Comparison of ENCODE assay signal across 26 cellular contexts in the genomic region with DNA sequence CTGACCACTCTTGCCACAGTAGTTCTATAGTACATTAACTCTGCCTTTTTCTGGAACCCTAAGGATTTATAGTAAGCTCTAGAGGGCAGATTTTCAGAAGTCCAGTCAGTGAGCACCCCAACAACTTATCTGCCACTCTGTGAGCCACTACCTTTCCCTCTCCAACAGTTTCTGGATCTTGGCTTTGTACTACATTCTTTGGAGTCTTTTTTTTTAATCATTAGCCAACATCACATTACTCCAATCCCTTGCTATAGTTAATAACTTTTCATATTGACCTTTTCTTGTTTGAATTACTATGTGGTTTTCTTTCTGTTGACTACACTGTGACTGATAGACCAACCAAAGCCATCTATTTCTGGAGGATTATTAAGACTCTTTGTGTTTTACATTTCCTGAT.
"Had no signal": no experiment of that assay in that cellular context is flagged by ENCODE, and none has a peak within 500 bp of the region (broad histone marks: within the 10 kb centered on the region; RNA-seq: fewer than 3 reads in every experiment).

No MANE protein-coding gene starts in this region.

- H3K4me1 ChIP-seq: left lung, suprapubic skin, tibial nerve, uterus had no signal

- FAIRE-seq: keratinocyte had no signal

- H3K4me3 ChIP-seq: left lung, skin epidermis, suprapubic skin, thoracic aorta, tibial nerve, uterus had no signal

- H3K27me3 Mint-ChIP-seq: memory B cell; naive thymus-derived CD8-positive, alpha-beta T cell; progenitor cell of endocrine pancreas; stimulated activated naive CD8-positive, alpha-beta T cell treated with anti-CD3 and anti-CD28 coated beads, Interleukin-15, Interleukin-2, amounts not matched to agents 100 ng/mL and 50 ng/mL, for 24 hours; type B pancreatic cell had no signal

- H3K4me1 Mint-ChIP-seq: memory B cell; naive thymus-derived CD8-positive, alpha-beta T cell; nephron; neural crest cell; stimulated activated effector memory CD8-positive, alpha-beta T cell treated with anti-CD3 and anti-CD28 coated beads, Interleukin-12 subunit alpha, Interleukin-12 subunit beta, amount 100 ng/mL, for 72 hours had no signal

- H3K4me3 Mint-ChIP-seq: memory B cell; naive thymus-derived CD8-positive, alpha-beta T cell; nephron; neural crest cell; stimulated activated effector memory CD8-positive, alpha-beta T cell treated with anti-CD3 and anti-CD28 coated beads, Interleukin-12 subunit alpha, Interleukin-12 subunit beta, amount 100 ng/mL, for 72 hours; stimulated activated naive CD8-positive, alpha-beta T cell treated with anti-CD3 and anti-CD28 coated beads, Interleukin-15, Interleukin-2, amounts not matched to agents 100 ng/mL and 50 ng/mL, for 24 hours; type B pancreatic cell had no signal

- H3K27ac ChIP-seq: left lung, neutrophil, skin epidermis, suprapubic skin, thoracic aorta, tibial nerve, uterus had no signal

- H3K36me3 Mint-ChIP-seq: memory B cell; naive thymus-derived CD8-positive, alpha-beta T cell; stimulated activated effector memory CD8-positive, alpha-beta T cell treated with anti-CD3 and anti-CD28 coated beads, Interleukin-12 subunit alpha, Interleukin-12 subunit beta, amount 100 ng/mL, for 72 hours; type B pancreatic cell had no signal

- H3K27ac Mint-ChIP-seq: memory B cell; naive thymus-derived CD8-positive, alpha-beta T cell; nephron; progenitor cell of endocrine pancreas; stimulated activated effector memory CD8-positive, alpha-beta T cell treated with anti-CD3 and anti-CD28 coated beads, Interleukin-12 subunit alpha, Interleukin-12 subunit beta, amount 100 ng/mL, for 72 hours; stimulated activated naive CD8-positive, alpha-beta T cell treated with anti-CD3 and anti-CD28 coated beads, Interleukin-15, Interleukin-2, amounts not matched to agents 100 ng/mL and 50 ng/mL, for 24 hours; type B pancreatic cell had no signal

- ATAC-seq: left colon; left lung; naive thymus-derived CD8-positive, alpha-beta T cell; right cardiac atrium; sciatic nerve; stimulated activated effector memory CD8-positive, alpha-beta T cell treated with anti-CD3 and anti-CD28 coated beads, Interleukin-12 subunit alpha, Interleukin-12 subunit beta, amount 100 ng/mL, for 72 hours had no signal

- H3K9me3 ChIP-seq: left lung, neutrophil, suprapubic skin, thoracic aorta, tibial nerve, uterus had no signal

- H3K27me3 ChIP-seq: left lung, neutrophil, suprapubic skin, tibial nerve, uterus had no signal

- H3K36me3 ChIP-seq: left lung, neutrophil, suprapubic skin, thoracic aorta, tibial nerve, uterus had no signal

- H3K9me3 Mint-ChIP-seq: memory B cell, nephron, neural crest cell, type B pancreatic cell had no signal

- DNase-seq: hippocampal formation; kidney glomerular epithelial cell; left colon; left lung; naive thymus-derived CD8-positive, alpha-beta T cell; occipital lobe; retina; right cardiac atrium; stimulated activated CD4-positive, alpha-beta T cell treated with anti-CD3 and anti-CD28 coated beads, Interleukin-12 subunit alpha, Interleukin-12 subunit beta, amount 100 ng/mL, for 4 hours; stimulated activated CD4-positive, alpha-beta T cell treated with anti-CD3 and anti-CD28 coated beads, Interleukin-4, amount 100 ng/mL, for 24 hours; stimulated activated naive CD4-positive, alpha-beta T cell; uterus had no signal
